Comparison of ENCODE assay signal across 10 cellular contexts in the genomic region with DNA sequence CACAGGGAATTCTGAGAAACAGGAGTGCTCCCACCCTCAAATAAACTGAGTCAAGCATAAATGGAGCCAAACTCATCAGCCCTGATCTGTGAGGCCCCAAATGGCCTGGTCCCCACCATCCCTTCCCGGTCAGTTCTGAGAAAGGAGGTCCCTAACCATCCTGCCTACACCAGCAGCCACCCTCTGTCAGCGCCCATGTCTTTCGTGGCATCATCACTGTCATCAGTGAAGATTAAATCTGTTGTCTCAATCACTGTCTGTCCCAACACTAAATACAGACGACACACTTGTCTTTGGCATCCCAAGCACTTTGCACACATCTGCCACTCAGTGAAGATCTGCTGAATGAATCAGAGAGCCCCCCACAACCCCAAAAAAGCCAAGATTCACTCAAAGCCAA. TPM values are rescaled to one million over a fixed set of nuclear protein-coding genes. Genes with fewer than 3 reads are reported as not detected.
A peak's percentile ranks its signal among the peaks of the same experiment; 100 is the strongest.
DNase-seq lines count a peak whose midpoint lies in the region; ATAC-seq and TF ChIP-seq lines count a peak whose summit lies in the region.
"Had no signal": no experiment of that assay in that cellular context is flagged by ENCODE, and none has a peak within 500 bp of the region (broad histone marks: within the 10 kb centered on the region; RNA-seq: fewer than 3 reads in every experiment).

No MANE protein-coding gene starts in this region.

- H3K27me3 ChIP-seq in CD8-positive, alpha-beta T cell (ENCODE audit: insufficient read depth, low read length), result no peaks in the 10 kb centered on the region
- H3K27me3 ChIP-seq in right cardiac atrium (ENCODE audit: control insufficient read depth, insufficient read depth) (no peaks in the 10 kb centered on the region), sigmoid colon (no peaks in the 10 kb centered on the region)

- intact Hi-C loops in CD8-positive, alpha-beta T cell (cut with DNase I, micrococcal nuclease), result no loop called here
- intact Hi-C loops in right cardiac atrium (cut with DNase I) (no loop called here), sigmoid colon (cut with DNase I) (no loop called here)

- POLR2A ChIA-PET in CD8-positive, alpha-beta T cell (lab: Charles Lee), result interaction anchor here (1.0 to 1.4 kb wide), 2 partner anchors 13 to 15 kb away, joined by 3 read pairs; no protein-coding TSS in a partner anchor
- POLR2A ChIA-PET in T-cell (lab: Charles Lee), result no interaction called here

- no peak for ATAC-seq in CD8-positive, alpha-beta T cell
- peak in 1 of 4 experiments; percentile 9 for ATAC-seq in T-cell (replicated peaks in 1 of 4)
- ATAC-seq in right cardiac atrium, result no peak
- ATAC-seq in HG02973 (IDR thresholded peaks at IDR 0.05; ENCODE audit: unreplicated experiment), result no peak
- no peak for ATAC-seq in HG02981 (IDR thresholded peaks at IDR 0.05; ENCODE audit: unreplicated experiment)
- no peak for ATAC-seq in GM18858 (IDR thresholded peaks at IDR 0.05; ENCODE audit: unreplicated experiment)

- no peak for TF ChIP-seq EP300 in sigmoid colon (IDR thresholded peaks at IDR 0.05)

- H3K36me3 Mint-ChIP-seq in CD8-positive, alpha-beta T cell, result peaks cover 41% of the 10 kb centered on the region
- H3K36me3 Mint-ChIP-seq in T-cell, result peaks cover 34% of the 10 kb centered on the region

- no peak for TF ChIP-seq CTCF in CD8-positive, alpha-beta T cell (IDR thresholded peaks at IDR 0.05)
- TF ChIP-seq CTCF in sigmoid colon (IDR thresholded peaks at IDR 0.05), result no peak

- peak overlapping the region; percentile 8 for H3K4me3 Mint-ChIP-seq in CD8-positive, alpha-beta T cell
- peak overlapping the region in 2 of 3 donors; percentile 28 to 83 for H3K4me3 Mint-ChIP-seq in T-cell

- no peaks in the 10 kb centered on the region for H3K9me3 ChIP-seq in CD8-positive, alpha-beta T cell (ENCODE audit: low read length)
- H3K9me3 ChIP-seq in right cardiac atrium (ENCODE audit: control insufficient read depth, low read length) (no peaks in the 10 kb centered on the region), sigmoid colon (no peaks in the 10 kb centered on the region)

- peaks cover 11% of the 10 kb centered on the region for H3K36me3 ChIP-seq in CD8-positive, alpha-beta T cell (ENCODE audit: insufficient read depth, low read length)
- H3K36me3 ChIP-seq in sigmoid colon, result peaks cover 5 to 19% (median 8%) of the 10 kb centered on the region in 4 donors

- peaks cover 77% of the 10 kb centered on the region for H3K4me1 Mint-ChIP-seq in CD8-positive, alpha-beta T cell (ENCODE audit: low read depth)
- peaks cover 83 to 93% (median 91%) of the 10 kb centered on the region in 3 donors for H3K4me1 Mint-ChIP-seq in T-cell

- peak overlapping the region; percentile 38 for H3K27ac Mint-ChIP-seq in CD8-positive, alpha-beta T cell
- peak overlapping the region; percentile 97 to 99 for H3K27ac Mint-ChIP-seq in T-cell

- H3K9me3 Mint-ChIP-seq in CD8-positive, alpha-beta T cell, result no peaks in the 10 kb centered on the region
- H3K9me3 Mint-ChIP-seq in T-cell, result no peaks in the 10 kb centered on the region

- CTCF ChIA-PET in CD8-positive, alpha-beta T cell (lab: Charles Lee), result interaction anchor here (1.3 to 4.0 kb wide), 4 partner anchors 14 to 79 kb away, joined by 3 to 19 read pairs (median 5); no protein-coding TSS in a partner anchor
- CTCF ChIA-PET in T-cell (lab: Charles Lee), result interaction anchor here in 1 of 2 donors (1.0 kb wide), 1 partner anchor 15 kb away, joined by 9 read pairs; no protein-coding TSS in a partner anchor

- 65% methylated on average over 4 of the region's 4 CpGs for WGBS in right cardiac atrium
- WGBS in sigmoid colon, 2 donors, result 80 to 83% methylated on average over 4 of the region's 4 CpGs

- no peak overlapping the region for H3K27ac ChIP-seq in CD8-positive, alpha-beta T cell (ENCODE audit: low read depth, low read length)
- H3K27ac ChIP-seq in right cardiac atrium (ENCODE audit: low read length) (peak overlapping the region; percentile 42), sigmoid colon (peak overlapping the region in 3 of 4 donors; percentile 71 to 84 (median 75))

- no peak overlapping the region for H3K4me3 ChIP-seq in CD8-positive, alpha-beta T cell (ENCODE audit: low read depth, low read length)
- H3K4me3 ChIP-seq in right cardiac atrium (ENCODE audit: low read length) (no peak overlapping the region), sigmoid colon (no peak overlapping the region)

- H3K4me1 ChIP-seq in CD8-positive, alpha-beta T cell (ENCODE audit: insufficient read depth, low read length), result peaks cover 75% of the 10 kb centered on the region
- peaks cover 21% of the 10 kb centered on the region for H3K4me1 ChIP-seq in right cardiac atrium (ENCODE audit: control insufficient read depth, insufficient read depth, low read length)
- peaks cover 0 to 48% (median 41%) of the 10 kb centered on the region in 4 donors for H3K4me1 ChIP-seq in sigmoid colon

- no peaks in the 10 kb centered on the region for H3K27me3 Mint-ChIP-seq in CD8-positive, alpha-beta T cell (ENCODE audit: low read depth)
- H3K27me3 Mint-ChIP-seq in T-cell, result no peaks in the 10 kb centered on the region

- no peak for TF ChIP-seq POLR2A in sigmoid colon (IDR thresholded peaks at IDR 0.05)

- peak in 1 of 7 experiments; percentile 11 for DNase-seq in CD8-positive, alpha-beta T cell
- DNase-seq in T-cell, result peak in 1 of 34 experiments; percentile 11
- peak in 1 of 3 donors; percentile 37 for DNase-seq in right cardiac atrium
- no peak for DNase-seq in sigmoid colon
- no peak for DNase-seq in NOMO-1 treated with DMSO at 0.1 percent for 48 hours (lab: John Stamatoyannopoulos, UW; ENCODE audit: unreplicated experiment)
- DNase-seq: NCI-H226, small intestine had no signal

RNA-seq across cellular contexts. Expression of a gene that starts 22.4 kb away (rescaled TPM):
- total RNA-seq in CD8-positive, alpha-beta T cell, result 100 to 1,000 TPM; 145 to 148 TPM
- total RNA-seq in T-cell, result 10 to 100 TPM; 25.9 to 85.8 (median 34.6) TPM
- total RNA-seq in right cardiac atrium, result 10 to 100 TPM; 17.9 to 22.2 (median 18.9) TPM
- 21.1 TPM for polyA plus RNA-seq in right cardiac atrium
- total RNA-seq in sigmoid colon, result 10 to 100 TPM in 3 of 4 donors, 1 to 10 TPM in 1; 8.6 to 17.2 (median 15.3) TPM
- 10 to 100 TPM; 53.2 to 64.7 (median 54.1) TPM for polyA plus RNA-seq in sigmoid colon

RNA-seq across cellular contexts. Expression of a gene that starts 38.3 kb away (rescaled TPM):
- total RNA-seq in CD8-positive, alpha-beta T cell, result 100 to 1,000 TPM; 258 to 277 TPM
- total RNA-seq in T-cell (100 to 1,000 TPM; 108 to 123 (median 116) TPM), right cardiac atrium (10 to 100 TPM; 25.0 to 48.7 (median 34.2) TPM), sigmoid colon (10 to 100 TPM in 1 of 4 donors, 1 to 10 TPM in 3; 4.2 to 15.2 (median 5.5) TPM)
- polyA plus RNA-seq in right cardiac atrium (34.9 TPM), sigmoid colon (10 to 100 TPM; 21.5 to 77.4 (median 24.6) TPM)
